Comparison of ENCODE assay signal across 9 cellular contexts in the genomic region with DNA sequence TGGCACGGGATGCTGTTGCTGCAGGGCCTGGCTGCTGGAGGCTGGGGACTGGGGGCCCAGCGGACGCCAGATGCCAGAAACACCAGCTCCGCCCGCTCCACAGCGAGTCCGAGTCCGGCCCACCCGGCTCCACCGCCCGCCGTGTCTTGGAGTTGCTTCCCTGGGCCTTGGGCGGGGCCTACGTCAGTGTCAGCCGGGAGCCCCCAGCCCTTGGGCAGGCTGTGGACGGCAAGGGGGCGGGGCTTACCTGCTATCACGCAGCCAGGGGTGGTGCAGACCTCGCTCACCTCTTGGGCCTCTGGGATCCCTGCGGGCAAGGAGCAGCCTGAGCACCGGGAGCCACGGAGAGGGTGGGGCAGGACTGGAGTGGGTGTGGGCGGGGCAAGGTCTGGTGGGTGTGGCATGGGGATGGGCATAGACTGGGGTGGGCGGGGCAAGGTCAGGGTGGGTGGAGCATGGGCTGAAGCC. TPM values are rescaled to one million over a fixed set of nuclear protein-coding genes. Genes with fewer than 3 reads are reported as not detected.
DNase-seq lines count a peak whose midpoint lies in the region; ATAC-seq, FAIRE-seq and TF ChIP-seq lines count a peak whose summit lies in the region.
"Had no signal": no experiment of that assay in that cellular context is flagged by ENCODE, and none has a peak within 500 bp of the region (broad histone marks: within the 10 kb centered on the region; RNA-seq: fewer than 3 reads in every experiment).

No MANE protein-coding gene starts in this region.

- peak overlapping the region; percentile 67; the same call in 1 of the 2 replicates for H2AFZ ChIP-seq in K562 (ENCODE audit: low read depth, low read length)

- DNase-seq in COLO668 (lab: John Stamatoyannopoulos, UW; ENCODE audit: unreplicated experiment): peak; percentile 46
- DNase-seq in HuH-7 (ENCODE audit: low spot score): peak; percentile 62
- peak; percentile 75 to 97 (median 96) for DNase-seq in K562 (ENCODE audit: extremely low read depth in 1 of 4, low spot score in 3 of 4)
- peak; percentile 83 for DNase-seq in mesenteric fat pad (ENCODE audit: low spot score)
- DNase-seq in esophagus squamous epithelium (lab: John Stamatoyannopoulos, UW): no peak
- no peak for DNase-seq in NCI-H2196 (lab: John Stamatoyannopoulos, UW; ENCODE audit: unreplicated experiment)
- DNase-seq in omental fat pad (ENCODE audit: low spot score): no peak

- H3K9me1 ChIP-seq in K562 (ENCODE audit: control insufficient read depth, insufficient read depth, low read length): no peaks in the 10 kb centered on the region

- intact Hi-C loops in K562 (cut with micrococcal nuclease) (no loop called here), esophagus squamous epithelium (cut with DNase I) (no loop called here)

- TF ChIP-seq POLR2A in K562 (conservative IDR thresholded peaks at IDR 0.05) (no peak), esophagus squamous epithelium (IDR thresholded peaks at IDR 0.05) (no peak)

- CTCF ChIA-PET in K562 (lab: Yijun Ruan, JAX; ENCODE audit: low intra/inter-chr PET ratio): no interaction called here

- H3K4me1 ChIP-seq in K562 (replicated peaks in 1 of 2; ENCODE audit: control insufficient read depth in 2 of 2, insufficient read depth in 2 of 2, low read length in 2 of 2) (peaks cover 0 to 46% of the 10 kb centered on the region in 2 experiments; a peak in 2 of 5 replicates), esophagus squamous epithelium (peaks cover 0 to 24% (median 0%) of the 10 kb centered on the region in 3 donors)

- H4K20me1 ChIP-seq in K562 (replicated peaks; ENCODE audit: control insufficient read depth, insufficient read depth, low read length): no peaks in the 10 kb centered on the region; the same call in 1 of the 2 replicates

- ATAC-seq in K562 (peak; percentile 97), HG02852 (IDR thresholded peaks at IDR 0.05; ENCODE audit: unreplicated experiment) (no peak), omental fat pad (ENCODE audit: low FRiP score) (no peak)

- TF ChIP-seq CTCF in K562 (IDR thresholded peaks at IDR 0.05 in 2 of 3, conservative IDR thresholded peaks at IDR 0.05 in 1 of 3; ENCODE audit: insufficient read depth in 2 of 3, low read depth in 1 of 3, low read length in 3 of 3): no peak
- TF ChIP-seq CTCF in esophagus squamous epithelium (IDR thresholded peaks at IDR 0.05): no peak
- no peak for TF ChIP-seq CTCF in omental fat pad (IDR thresholded peaks at IDR 0.05)

- in situ Hi-C loops in K562 (cut with MboI): no loop called here

- H3K27ac ChIP-seq in K562 (ENCODE audit: extremely low read depth, low read depth, low read length) (no peak overlapping the region), esophagus squamous epithelium (no peak overlapping the region)

- no peak for TF ChIP-seq RAD21 in K562 (CRISPR knock-in tag; conservative IDR thresholded peaks at IDR 0.05 in 1 of 2, IDR thresholded peaks at IDR 0.05 in 1 of 2)

- TF ChIP-seq EP300 in K562 (IDR thresholded peaks at IDR 0.05; ENCODE audit: low read length): no peak

- peak overlapping the region; percentile 42 for H3K4me2 ChIP-seq in K562 (ENCODE audit: insufficient read depth, low read length)

- H3K27me3 ChIP-seq in K562 (ENCODE audit: control insufficient read depth in 2 of 2, insufficient read depth in 2 of 2, low read length in 2 of 2) (peaks cover 3 to 32% of the 10 kb centered on the region in 2 experiments; a peak in 4 of 5 replicates), esophagus squamous epithelium (peaks cover 0 to 54% (median 0%) of the 10 kb centered on the region in 4 donors)

- H3K4me3 ChIP-seq in K562 (peak overlapping the region; percentile 11), esophagus squamous epithelium (peak overlapping the region in 2 of 4 donors; percentile 3 to 15)

- no peaks in the 10 kb centered on the region for H3K79me2 ChIP-seq in K562 (ENCODE audit: control insufficient read depth, insufficient read depth, low read length)

- no TSS peak for BruUV-seq in K562 (replicated peaks; lab: Mats Ljungman, UMichigan)

- peak; percentile 73 for FAIRE-seq in K562 (lab: Jason Lieb, UNC)
- FAIRE-seq: endometrium had no signal

- H3K36me3 ChIP-seq in K562 (ENCODE audit: control insufficient read depth, insufficient read depth, low read length) (no peaks in the 10 kb centered on the region), esophagus squamous epithelium (no peaks in the 10 kb centered on the region)

- peak overlapping the region in 1 of 2 experiments; percentile 78; a peak in 1 of 4 replicates for H3K9ac ChIP-seq in K562 (ENCODE audit: insufficient read depth in 1 of 2, low read depth in 2 of 2, low read length in 2 of 2)

- H3K9me3 ChIP-seq in K562 (replicated peaks; ENCODE audit: control insufficient read depth, insufficient read depth, low read depth, low read length): no peaks in the 10 kb centered on the region; the same call in 1 of the 2 replicates
- peaks cover 0 to 14% (median 7%) of the 10 kb centered on the region in 3 donors for H3K9me3 ChIP-seq in esophagus squamous epithelium

- POLR2A ChIA-PET in K562 (lab: Yijun Ruan, JAX): interaction anchor here (1.9 kb wide), 1 partner anchor 25 kb away, joined by 9 read pairs; the partner anchor contains the start of gene PRXL2B

- 2% methylated on average over 22 of the region's 24 CpGs for WGBS in K562 (ENCODE audit: insufficient coverage, low coverage, missing lambda C conversion rate)
- 10 to 25% methylated on average over 4 to 12 of the region's 24 CpGs for WGBS in esophagus squamous epithelium, 2 donors

RNA-seq across cellular contexts. Expression of gene MMEL1, which starts 21.7 kb away (rescaled TPM):
- total RNA-seq in K562 (2011; cell fraction: chromatin; rRNA removed; ENCODE audit: low replicate concordance): not detected in 2 replicates
- not detected in 2 replicates for total RNA-seq in K562 (2011; cell fraction: nucleolus; rRNA removed)
- not detected in 2 replicates for total RNA-seq in K562 (2011; cell fraction: nucleoplasm; rRNA removed)
- not detected in 2 replicates for total RNA-seq in K562 (2014; rRNA removed)
- not detected in 2 replicates for total RNA-seq in K562 (2014; rRNA removed; fragmentation: Illumina TruSeq; extraction: Trizol)
- not detected in 2 replicates for total RNA-seq in K562 (2015; rRNA removed; fragmentation: Illumina TruSeq; extraction: Trizol)
- total RNA-seq in K562 (2021): not detected in 2 replicates
- not detected in 2 replicates for polyA plus RNA-seq in K562 (2011; rRNA removed)
- polyA plus RNA-seq in K562 (2011; cell fraction: cytosol; rRNA removed): not detected in 2 replicates
- 0.11 and 0.18 TPM in 2 replicates for polyA plus RNA-seq in K562 (2011; cell fraction: nucleus; rRNA removed)
- polyA plus RNA-seq in K562 (2012): 0.11 TPM in 1 of 2 replicates, not detected in the other
- polyA plus RNA-seq in K562 (2014; fragmentation: Illumina TruSeq; extraction: Trizol): not detected in 2 replicates
- polyA plus RNA-seq in K562 (2014; fragmentation: Nextera tagmentation; extraction: Ambion mirVana): not detected
- not detected in 2 replicates for polyA plus RNA-seq in K562 (2014; rRNA removed)
- not detected in 2 replicates for polyA minus RNA-seq in K562 (2011; rRNA and poly(A)+ RNA removed)
- not detected in 2 replicates for polyA minus RNA-seq in K562 (2011; cell fraction: cytosol; rRNA and poly(A)+ RNA removed)
- not detected in 2 replicates for polyA minus RNA-seq in K562 (2011; cell fraction: nucleus; rRNA and poly(A)+ RNA removed)
- total RNA-seq in mesenteric fat pad: 3.2 TPM
- 1 to 10 TPM in 1 of 4 donors, not detected in 3; 3.1 TPM for total RNA-seq in esophagus squamous epithelium
- 1 to 10 TPM in 3 of 4 donors, not detected in 1; 1.6 to 2.4 (median 1.6) TPM for total RNA-seq in omental fat pad

RNA-seq across cellular contexts. Expression of gene PRXL2B, which starts 24.5 kb away (rescaled TPM):
- 4.0 and 14.5 TPM in 2 replicates for total RNA-seq in K562 (2011; cell fraction: chromatin; rRNA removed; ENCODE audit: low replicate concordance)
- total RNA-seq in K562 (2011; cell fraction: nucleolus; rRNA removed): 13.0 and 14.3 TPM in 2 replicates
- total RNA-seq in K562 (2011; cell fraction: nucleoplasm; rRNA removed): 5.5 and 8.1 TPM in 2 replicates
- total RNA-seq in K562 (2014; rRNA removed) (14.0 and 16.4 TPM in 2 replicates), K562 (2014; rRNA removed; fragmentation: Illumina TruSeq; extraction: Trizol) (3.3 and 4.1 TPM in 2 replicates), K562 (2015; rRNA removed; fragmentation: Illumina TruSeq; extraction: Trizol) (11.8 TPM in 2 replicates), K562 (2021) (25.3 and 28.1 TPM in 2 replicates), mesenteric fat pad (12.4 TPM), esophagus squamous epithelium (10 to 100 TPM in 3 of 4 donors, 1 to 10 TPM in 1; 8.2 to 33.9 (median 11.3) TPM), omental fat pad (10 to 100 TPM in 2 of 4 donors, 1 to 10 TPM in 2; 7.1 to 19.2 (median 8.8) TPM)
- polyA plus RNA-seq in K562 (2011; rRNA removed) (6.7 and 7.0 TPM in 2 replicates), K562 (2014; fragmentation: Illumina TruSeq; extraction: Trizol) (15.2 and 16.6 TPM in 2 replicates), K562 (2014; fragmentation: Nextera tagmentation; extraction: Ambion mirVana) (1 to 10 TPM in 1 of 2 experiments, under 1 TPM in 1; 0.99 to 1.7 TPM), K562 (2014; rRNA removed) (17.6 and 20.7 TPM in 2 replicates)
- polyA plus RNA-seq in K562 (2011; cell fraction: cytosol; rRNA removed): 9.9 and 25.7 TPM in 2 replicates
- polyA plus RNA-seq in K562 (2011; cell fraction: nucleus; rRNA removed): 20.2 and 28.6 TPM in 2 replicates
- polyA plus RNA-seq in K562 (2012): 11.9 and 22.1 TPM in 2 replicates
- 1.8 and 4.0 TPM in 2 replicates for polyA minus RNA-seq in K562 (2011; rRNA and poly(A)+ RNA removed)
- 3.9 and 7.0 TPM in 2 replicates for polyA minus RNA-seq in K562 (2011; cell fraction: cytosol; rRNA and poly(A)+ RNA removed)
- 5.4 and 6.8 TPM in 2 replicates for polyA minus RNA-seq in K562 (2011; cell fraction: nucleus; rRNA and poly(A)+ RNA removed)

RNA-seq across cellular contexts. Expression of gene TNFRSF14, which starts 54.9 kb away (rescaled TPM):
- 2.5 and 7.5 TPM in 2 replicates for total RNA-seq in K562 (2011; cell fraction: chromatin; rRNA removed; ENCODE audit: low replicate concordance)
- 4.8 and 5.5 TPM in 2 replicates for total RNA-seq in K562 (2011; cell fraction: nucleolus; rRNA removed)
- 3.3 and 3.4 TPM in 2 replicates for total RNA-seq in K562 (2011; cell fraction: nucleoplasm; rRNA removed)
- total RNA-seq in K562 (2014; rRNA removed) (0.68 and 0.73 TPM in 2 replicates), K562 (2014; rRNA removed; fragmentation: Illumina TruSeq; extraction: Trizol) (0.11 and 0.16 TPM in 2 replicates), K562 (2015; rRNA removed; fragmentation: Illumina TruSeq; extraction: Trizol) (1.1 and 1.3 TPM in 2 replicates), K562 (2021) (1.8 and 2.1 TPM in 2 replicates), mesenteric fat pad (53.7 TPM), esophagus squamous epithelium (10 to 100 TPM; 13.8 to 39.5 (median 19.6) TPM), omental fat pad (100 to 1,000 TPM in 1 of 4 donors, 10 to 100 TPM in 3; 26.6 to 108 (median 41.5) TPM)
- polyA plus RNA-seq in K562 (2011; rRNA removed) (0.68 and 1.3 TPM in 2 replicates), K562 (2014; fragmentation: Illumina TruSeq; extraction: Trizol) (0.58 and 0.89 TPM in 2 replicates), K562 (2014; fragmentation: Nextera tagmentation; extraction: Ambion mirVana) (not detected), K562 (2014; rRNA removed) (1.6 and 2.3 TPM in 2 replicates)
- 0.97 and 1.0 TPM in 2 replicates for polyA plus RNA-seq in K562 (2011; cell fraction: cytosol; rRNA removed)
- 11.2 and 14.0 TPM in 2 replicates for polyA plus RNA-seq in K562 (2011; cell fraction: nucleus; rRNA removed)
- 3.3 and 11.5 TPM in 2 replicates for polyA plus RNA-seq in K562 (2012)
- 0.15 and 0.18 TPM in 2 replicates for polyA minus RNA-seq in K562 (2011; rRNA and poly(A)+ RNA removed)
- not detected in 2 replicates for polyA minus RNA-seq in K562 (2011; cell fraction: cytosol; rRNA and poly(A)+ RNA removed)
- 1.6 and 2.0 TPM in 2 replicates for polyA minus RNA-seq in K562 (2011; cell fraction: nucleus; rRNA and poly(A)+ RNA removed)

Comparison
In these comparisons a context has a peak if more than half of its experiments do, and no peak if none do; other contexts are left out.
1. DNase-seq: peak in COLO668 (single experiment), HuH-7 (single experiment), K562 (4 of 4) and mesenteric fat pad (single experiment); none in esophagus squamous epithelium (single experiment), NCI-H2196 (single experiment) and omental fat pad (single experiment).